In genomic region chr12:106357549-106358409, GRCh38 we compare ENCODE assay signal across 1 cellular context.
TF ChIP-seq lines count a peak whose summit lies in the region.

Gene POLR3B (plus strand): TSS chr12:106357748. CDS start chr12:106357880, 132 bp downstream.

TF ChIP-seq in GM23338, 12 proteins besides CTCF, POLR2A, EP300 and RAD21 (continued from another document):
- no peak for TF ChIP-seq ZNF462 (CRISPR knock-in tag; IDR thresholded peaks at IDR 0.05)
- TF ChIP-seq STAT1 (IDR thresholded peaks at IDR 0.05; ENCODE audit: unreplicated experiment), result no peak
- TF ChIP-seq ETS1 (IDR thresholded peaks at IDR 0.05), result peak; percentile 52; the same call in 1 of the 2 replicates
- TF ChIP-seq NANOG (IDR thresholded peaks at IDR 0.05; ENCODE audit: borderline replicate concordance), result no peak
- peak; percentile 45; the same call in 1 of the 2 replicates for TF ChIP-seq CREB1 (CRISPR knock-in tag; IDR thresholded peaks at IDR 0.05; ENCODE audit: low read depth)
- TF ChIP-seq ZNF331 (CRISPR knock-in tag; IDR thresholded peaks at IDR 0.05; ENCODE audit: low read depth), result no peak
- TF ChIP-seq EZH2phosphoT487 (IDR thresholded peaks at IDR 0.05; ENCODE audit: unreplicated experiment), result no peak
